In genomic region chr1:167258858-167259257, GRCh38 we compare ENCODE assay signal across 23 cellular contexts. TPM values are rescaled to one million over a fixed set of nuclear protein-coding genes. Genes with fewer than 3 reads are reported as not detected.
DNase-seq lines count a peak whose midpoint lies in the region; ATAC-seq, FAIRE-seq and TF ChIP-seq lines count a peak whose summit lies in the region.
"Had no signal": no experiment of that assay in that cellular context is flagged by ENCODE, and none has a peak within 500 bp of the region (broad histone marks: within the 10 kb centered on the region; RNA-seq: fewer than 3 reads in every experiment).

No MANE protein-coding gene starts in this region.

- intact Hi-C loops in HepG2 (cut with micrococcal nuclease; ENCODE audit: unreplicated experiment): no loop called here
- intact Hi-C loops in uterus (cut with DNase I; ENCODE audit: low total_unique reads): no loop called here
- intact Hi-C loops in colonic mucosa (cut with DNase I): no loop called here

- POLR2A ChIA-PET in HepG2 (lab: Yijun Ruan, JAX): no interaction called here

- CTCF ChIA-PET in HepG2 (lab: Yijun Ruan, JAX; ENCODE audit: low intra/inter-chr PET ratio, low total read pairs): no interaction called here

- H3K79me2 ChIP-seq in HepG2 (ENCODE audit: insufficient read depth, low read length) (peaks cover 56% of the 10 kb centered on the region), hepatocyte (peaks cover 67% of the 10 kb centered on the region)

- TF ChIP-seq RAD21 in liver (IDR thresholded peaks at IDR 0.05): no peak
- TF ChIP-seq RAD21 in HepG2 (CRISPR knock-in tag; IDR thresholded peaks at IDR 0.05): no peak

- ATAC-seq in HepG2: no peak
- ATAC-seq: PC-3 had no signal

- H3K27me3 ChIP-seq in liver (ENCODE audit: control insufficient read depth in 4 of 4, insufficient read depth in 4 of 4, low read length in 3 of 4): no peaks in the 10 kb centered on the region
- no peaks in the 10 kb centered on the region for H3K27me3 ChIP-seq in HepG2 (ENCODE audit: control insufficient read depth in 1 of 2, insufficient read depth in 2 of 2, low read length in 2 of 2)
- H3K27me3 ChIP-seq in hepatocyte: no peaks in the 10 kb centered on the region
- H3K27me3 ChIP-seq in uterus: no peaks in the 10 kb centered on the region
- H3K27me3 ChIP-seq in colonic mucosa: no peaks in the 10 kb centered on the region
- H3K27me3 ChIP-seq: BE2C had no signal

- H2AFZ ChIP-seq in HepG2 (ENCODE audit: low read length) (no peak overlapping the region), hepatocyte (no peak overlapping the region)

- in situ Hi-C loops in HepG2 (cut with HindIII; ENCODE audit: extremely low pct_ligation_motif_present, low pct_unique_long_range_greater_than_20kb): loop anchor here (25.0 kb wide), 1 partner anchor 278 kb away; no protein-coding TSS in a partner anchor

- DNase-seq in HepG2 (ENCODE audit: low spot score) (no peak), hepatocyte (ENCODE audit: low spot score) (peak; percentile 7), uterus (peak; percentile 46 to 56), A172 (ENCODE audit: low spot score) (no peak), colonic mucosa (no peak)
- DNase-seq in stimulated activated CD4-positive, alpha-beta T cell treated with anti-CD3 and anti-CD28 coated beads, Interleukin-12 subunit alpha, Interleukin-12 subunit beta, amount 100 ng/mL, for 4 hours: no peak
- DNase-seq: BE2C, COR-L47, DMS153, GOT3, HCEC 1CT, KBM-7, NCI-H1092 treated with DMSO at 0.1 percent for 48 hours, NCI-H1436 treated with DMSO at 0.1 percent for 48 hours, NCI-H1930, NCI-H226, NCI-H774, PC-3, SHP77 had no signal

- no peaks in the 10 kb centered on the region; the same call in 1 of the 2 replicates for H4K20me1 ChIP-seq in HepG2 (ENCODE audit: insufficient read depth, low read length)
- H4K20me1 ChIP-seq in hepatocyte (ENCODE audit: insufficient read depth, poor library complexity, severe bottlenecking): no peaks in the 10 kb centered on the region

- H3K27ac ChIP-seq in liver (ENCODE audit: low read depth in 1 of 2, low read length in 2 of 2): no peak overlapping the region
- H3K27ac ChIP-seq in HepG2 (ENCODE audit: extremely low read length, insufficient read depth, low read length): no peak overlapping the region
- peak overlapping the region; percentile 58 for H3K27ac ChIP-seq in VCaP
- no peak overlapping the region for H3K27ac ChIP-seq in hepatocyte
- H3K27ac ChIP-seq in uterus: peak overlapping the region in 1 of 2 donors; percentile 12
- no peak overlapping the region for H3K27ac ChIP-seq in colonic mucosa

- H3K4me3 ChIP-seq in liver (ENCODE audit: low read depth in 1 of 3, low read length in 3 of 3) (no peak overlapping the region), HepG2 (replicated peaks in 1 of 3; ENCODE audit: insufficient read depth in 1 of 3, low read depth in 2 of 3, low read length in 3 of 3) (no peak overlapping the region), hepatocyte (no peak overlapping the region), uterus (no peak overlapping the region), colonic mucosa (no peak overlapping the region)

- TF ChIP-seq EP300 in HepG2 (IDR thresholded peaks at IDR 0.05; ENCODE audit: low read depth in 2 of 2, low read length in 2 of 2) (no peak), HepG2 (CRISPR knock-in tag; IDR thresholded peaks at IDR 0.05; ENCODE audit: borderline replicate concordance) (no peak)

- TF ChIP-seq POLR2A in HepG2 (IDR thresholded peaks at IDR 0.05; ENCODE audit: insufficient read depth in 1 of 2, low read depth in 2 of 2, low read length in 2 of 2) (no peak), uterus (IDR thresholded peaks at IDR 0.05) (no peak)

- TF ChIP-seq CTCF in liver (IDR thresholded peaks at IDR 0.05; ENCODE audit: low read depth, low read length, missing input control): no peak
- TF ChIP-seq CTCF in HepG2 (CRISPR knock-in tag; IDR thresholded peaks at IDR 0.05): no peak
- no peak for TF ChIP-seq CTCF in VCaP (conservative IDR thresholded peaks at IDR 0.05)
- TF ChIP-seq CTCF in hepatocyte (IDR thresholded peaks at IDR 0.05; ENCODE audit: poor library complexity): no peak
- TF ChIP-seq CTCF in uterus (IDR thresholded peaks at IDR 0.05): no peak
- no peak for TF ChIP-seq CTCF in colonic mucosa (IDR thresholded peaks at IDR 0.05)

- no peaks in the 10 kb centered on the region for H3K36me3 ChIP-seq in liver (ENCODE audit: control insufficient read depth in 4 of 4, insufficient read depth in 3 of 4, low read depth in 1 of 4, low read length in 3 of 4)
- H3K36me3 ChIP-seq in HepG2 (replicated peaks in 1 of 2; ENCODE audit: control insufficient read depth in 1 of 2, insufficient read depth in 2 of 2, low read length in 2 of 2): no peaks in the 10 kb centered on the region
- no peaks in the 10 kb centered on the region for H3K36me3 ChIP-seq in hepatocyte (replicated peaks; ENCODE audit: insufficient read depth, low read depth)
- H3K36me3 ChIP-seq in uterus: no peaks in the 10 kb centered on the region
- H3K36me3 ChIP-seq in colonic mucosa: no peaks in the 10 kb centered on the region
- H3K36me3 ChIP-seq: BE2C had no signal

- H3K9me2 ChIP-seq in hepatocyte (replicated peaks; ENCODE audit: insufficient read depth): no peaks in the 10 kb centered on the region

- no TSS peak for BruUV-seq in HepG2 (replicated peaks; lab: Mats Ljungman, UMichigan)

- WGBS in liver: 71% methylated on average over 5 of the region's 5 CpGs
- 94% methylated on average over 5 of the region's 5 CpGs for WGBS in HepG2 (ENCODE audit: low lambda C conversion rate)
- WGBS in hepatocyte (ENCODE audit: low lambda C conversion rate, missing lambda C conversion rate): 29% methylated on average over 5 of the region's 5 CpGs

- H3K9me3 ChIP-seq in liver (ENCODE audit: control insufficient read depth in 4 of 4, low read length in 3 of 4): no peaks in the 10 kb centered on the region
- H3K9me3 ChIP-seq in HepG2 (ENCODE audit: low read length): no peaks in the 10 kb centered on the region
- H3K9me3 ChIP-seq in hepatocyte (ENCODE audit: low read depth): no peaks in the 10 kb centered on the region
- H3K9me3 ChIP-seq in uterus: no peaks in the 10 kb centered on the region
- no peaks in the 10 kb centered on the region for H3K9me3 ChIP-seq in colonic mucosa
- H3K9me3 ChIP-seq: BE2C had no signal

- H3K4me2 ChIP-seq in HepG2 (ENCODE audit: low read depth, low read length) (no peak overlapping the region), hepatocyte (peak overlapping the region; percentile 2)

- H3K9ac ChIP-seq in liver (ENCODE audit: low read depth in 1 of 2, low read length in 2 of 2) (no peak overlapping the region), HepG2 (ENCODE audit: insufficient read depth, low read depth, low read length) (no peak overlapping the region), colonic mucosa (ENCODE audit: low read depth in 2 of 2, low read length in 2 of 2) (no peak overlapping the region)

- no peak for FAIRE-seq in HepG2 (lab: Jason Lieb, UNC)
- FAIRE-seq: G401.6, GM12892 had no signal

- H3K4me1 ChIP-seq in liver (ENCODE audit: control insufficient read depth in 4 of 4, insufficient read depth in 4 of 4, low read length in 3 of 4) (peaks cover 0 to 8% (median 0%) of the 10 kb centered on the region in 4 donors), HepG2 (ENCODE audit: insufficient read depth, low read length) (peaks cover 17% of the 10 kb centered on the region; the same call in 1 of the 2 replicates), hepatocyte (ENCODE audit: insufficient read depth) (peaks cover under 1% of the 10 kb centered on the region), uterus (peaks cover 0 to 3% of the 10 kb centered on the region in 2 donors), colonic mucosa (peaks cover 5% of the 10 kb centered on the region)
- H3K4me1 ChIP-seq: BE2C had no signal

TF ChIP-seq in liver, 16 proteins besides CTCF, POLR2A, EP300 and RAD21:
- TF ChIP-seq HNF4G (IDR thresholded peaks at IDR 0.05) (no peak), NR2F2 (IDR thresholded peaks at IDR 0.05) (peak; percentile 64), TAF1 (conservative IDR thresholded peaks at IDR 0.05) (no peak)

TF ChIP-seq in HepG2, 621 proteins besides CTCF, POLR2A, EP300 and RAD21 (continues in another document):
- TF ChIP-seq ZNF691 (CRISPR knock-in tag; IDR thresholded peaks at IDR 0.05; ENCODE audit: borderline replicate concordance, low read depth): no peak

RNA-seq across cellular contexts. Expression of gene POU2F1, which starts 38.2 kb away (rescaled TPM):
- 10 to 100 TPM in 1 of 2 donors, 1 to 10 TPM in 1; 7.7 to 10.5 TPM for total RNA-seq in liver
- polyA plus RNA-seq in liver: 1 to 10 TPM in 1 of 2 donors, under 1 TPM in 1; 0.93 to 5.4 TPM
- 10.2 and 15.1 TPM in 2 replicates for total RNA-seq in HepG2 (2016; rRNA removed; fragmentation: Illumina TruSeq; extraction: Trizol)
- total RNA-seq in HepG2 (2016; cell fraction: cytosol; rRNA removed; fragmentation: Illumina TruSeq; extraction: Trizol; ENCODE audit: low read depth): 2.6 and 2.7 TPM in 2 replicates
- 9.3 and 13.3 TPM in 2 replicates for total RNA-seq in HepG2 (2016; cell fraction: insoluble cytoplasmic fraction; rRNA removed; fragmentation: Illumina TruSeq; extraction: Trizol)
- 4.3 and 4.4 TPM in 2 replicates for total RNA-seq in HepG2 (2016; cell fraction: membrane; rRNA removed; fragmentation: Illumina TruSeq; extraction: Trizol)
- 16.7 and 20.3 TPM in 2 replicates for total RNA-seq in HepG2 (2016; cell fraction: nucleus; rRNA removed; fragmentation: Illumina TruSeq; extraction: Trizol)
- 9.0 and 13.0 TPM in 2 replicates for polyA plus RNA-seq in HepG2 (2011; rRNA removed)
- polyA plus RNA-seq in HepG2 (2011; cell fraction: cytosol; rRNA removed): 5.9 and 6.8 TPM in 2 replicates
- polyA plus RNA-seq in HepG2 (2011; cell fraction: nucleus; rRNA removed): 10.9 and 12.2 TPM in 2 replicates
- 2.9 and 4.1 TPM in 2 replicates for polyA plus RNA-seq in HepG2 (2012)
- polyA plus RNA-seq in HepG2 (2016; cell fraction: cytosol; fragmentation: Illumina TruSeq; extraction: Trizol; ENCODE audit: low read depth): 0.20 and 0.38 TPM in 2 replicates
- polyA plus RNA-seq in HepG2 (2016; cell fraction: insoluble cytoplasmic fraction; fragmentation: Illumina TruSeq; extraction: Trizol; ENCODE audit: low read depth): 6.2 and 7.0 TPM in 2 replicates
- 0.93 and 1.3 TPM in 2 replicates for polyA plus RNA-seq in HepG2 (2016; cell fraction: membrane; fragmentation: Illumina TruSeq; extraction: Trizol; ENCODE audit: low read depth)
- polyA plus RNA-seq in HepG2 (2016; cell fraction: nucleus; fragmentation: Illumina TruSeq; extraction: Trizol; ENCODE audit: insufficient read depth, low read depth): 8.6 and 10.5 TPM in 2 replicates
- polyA minus RNA-seq in HepG2 (2011; rRNA and poly(A)+ RNA removed; ENCODE audit: low replicate concordance): 71.9 and 74.2 TPM in 2 replicates
- 9.6 and 10.1 TPM in 2 replicates for polyA minus RNA-seq in HepG2 (2011; cell fraction: cytosol; rRNA and poly(A)+ RNA removed)
- 37.8 and 40.2 TPM in 2 replicates for polyA minus RNA-seq in HepG2 (2011; cell fraction: nucleus; rRNA and poly(A)+ RNA removed)
- total RNA-seq in hepatocyte: 11.9 and 14.5 TPM in 2 replicates
- polyA plus RNA-seq in hepatocyte: 11.9 and 12.1 TPM in 2 replicates
- total RNA-seq in uterus: 10 to 100 TPM in 3 of 4 donors, 1 to 10 TPM in 1; 9.7 to 50.8 (median 32.2) TPM
- 5.1 and 6.0 TPM in 2 replicates for total RNA-seq in A172 (2014; rRNA removed; shearing (Covaris generic))
- total RNA-seq in colonic mucosa: 10 to 100 TPM; 16.4 to 24.4 TPM

Comparison
In these comparisons a context has a peak if more than half of its experiments do, and no peak if none do; other contexts are left out.
1. DNase-seq: peak in hepatocyte (single experiment) and uterus (2 of 2); none in HepG2 (single experiment), stimulated activated CD4-positive, alpha-beta T cell treated with anti-CD3 and anti-CD28 coated beads, Interleukin-12 subunit alpha, Interleukin-12 subunit beta, amount 100 ng/mL, for 4 hours (single experiment), A172 (single experiment) and colonic mucosa (single experiment).